1 cellular context compared by ENCODE assay signal in the genomic region with DNA sequence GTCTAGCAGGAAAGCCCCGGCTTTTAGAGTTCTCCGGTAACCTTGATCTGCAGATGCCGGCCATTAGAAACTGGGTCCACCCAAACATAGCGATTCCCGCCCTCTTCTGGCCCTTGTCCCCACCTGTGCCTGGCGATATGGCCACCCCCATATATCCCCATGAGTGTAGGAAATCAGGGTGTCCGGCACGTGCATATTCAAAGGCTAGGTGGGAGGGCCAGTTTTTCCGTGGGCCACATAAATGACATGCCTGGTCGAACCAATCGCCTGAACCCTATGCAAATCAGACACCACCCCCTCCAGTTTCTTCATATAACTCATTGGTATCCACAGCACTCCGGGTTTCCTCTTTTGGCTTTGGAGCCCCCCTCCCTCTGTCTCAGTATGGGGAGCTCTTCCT.
TF ChIP-seq lines count a peak whose summit lies in the region.

No MANE protein-coding gene starts in this region.

TF ChIP-seq in K562, 482 proteins besides CTCF, POLR2A, EP300 and RAD21:
- TF ChIP-seq, protein P1, sequence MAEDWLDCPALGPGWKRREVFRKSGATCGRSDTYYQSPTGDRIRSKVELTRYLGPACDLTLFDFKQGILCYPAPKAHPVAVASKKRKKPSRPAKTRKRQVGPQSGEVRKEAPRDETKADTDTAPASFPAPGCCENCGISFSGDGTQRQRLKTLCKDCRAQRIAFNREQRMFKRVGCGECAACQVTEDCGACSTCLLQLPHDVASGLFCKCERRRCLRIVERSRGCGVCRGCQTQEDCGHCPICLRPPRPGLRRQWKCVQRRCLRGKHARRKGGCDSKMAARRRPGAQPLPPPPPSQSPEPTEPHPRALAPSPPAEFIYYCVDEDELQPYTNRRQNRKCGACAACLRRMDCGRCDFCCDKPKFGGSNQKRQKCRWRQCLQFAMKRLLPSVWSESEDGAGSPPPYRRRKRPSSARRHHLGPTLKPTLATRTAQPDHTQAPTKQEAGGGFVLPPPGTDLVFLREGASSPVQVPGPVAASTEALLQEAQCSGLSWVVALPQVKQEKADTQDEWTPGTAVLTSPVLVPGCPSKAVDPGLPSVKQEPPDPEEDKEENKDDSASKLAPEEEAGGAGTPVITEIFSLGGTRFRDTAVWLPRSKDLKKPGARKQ (CRISPR knock-in tag; IDR thresholded peaks at IDR 0.05) = no peak
- TF ChIP-seq MCM7 (IDR thresholded peaks at IDR 0.05) (no peak), CBFB (CRISPR knock-in tag; IDR thresholded peaks at IDR 0.05) (no peak), STAG1 (CRISPR knock-in tag; IDR thresholded peaks at IDR 0.05; ENCODE audit: borderline replicate concordance) (no peak), PTBP1 (IDR thresholded peaks at IDR 0.05; ENCODE audit: low read depth, low read length) (no peak), ELF4 (CRISPR knock-in tag; IDR thresholded peaks at IDR 0.05) (no peak), SIN3B (IDR thresholded peaks at IDR 0.05; ENCODE audit: low read depth) (no peak), SNRNP70 (optimal IDR thresholded peaks at IDR 0.05; ENCODE audit: low read depth, low read length) (no peak), ZC3H11A (IDR thresholded peaks at IDR 0.05; ENCODE audit: low read depth, low read length) (no peak), ZNF224 (CRISPR knock-in tag; IDR thresholded peaks at IDR 0.05) (no peak), PCBP2 (IDR thresholded peaks at IDR 0.05; ENCODE audit: low read depth, low read length, poor library complexity, severe bottlenecking) (no peak), HNRNPH1 (optimal IDR thresholded peaks at IDR 0.05; ENCODE audit: low read depth, low read length) (no peak), ZBED1 (IDR thresholded peaks at IDR 0.05) (no peak), SPI1 (IDR thresholded peaks at IDR 0.05; ENCODE audit: borderline replicate concordance, low read depth, low read length) (0 out of 2 replicates have a peak, but pooled peaks have one; percentile 11), BHLHE40 (IDR thresholded peaks at IDR 0.05; ENCODE audit: low read length) (peak; percentile 47; the same call in 1 of the 2 replicates), ZNF445 (CRISPR knock-in tag; IDR thresholded peaks at IDR 0.05; ENCODE audit: low read depth) (no peak)
- TF ChIP-seq, protein P2, sequence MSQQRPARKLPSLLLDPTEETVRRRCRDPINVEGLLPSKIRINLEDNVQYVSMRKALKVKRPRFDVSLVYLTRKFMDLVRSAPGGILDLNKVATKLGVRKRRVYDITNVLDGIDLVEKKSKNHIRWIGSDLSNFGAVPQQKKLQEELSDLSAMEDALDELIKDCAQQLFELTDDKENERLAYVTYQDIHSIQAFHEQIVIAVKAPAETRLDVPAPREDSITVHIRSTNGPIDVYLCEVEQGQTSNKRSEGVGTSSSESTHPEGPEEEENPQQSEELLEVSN (IDR thresholded peaks at IDR 0.05; ENCODE audit: borderline replicate concordance in 1 of 2, extremely low read depth in 1 of 2, insufficient read depth in 1 of 2, insufficient read length in 1 of 2, low read depth in 1 of 2, low read length in 1 of 2, poor library complexity in 1 of 2, severe bottlenecking in 1 of 2) = peak in 1 of 2 experiments; percentile 55
- TF ChIP-seq, protein P3, sequence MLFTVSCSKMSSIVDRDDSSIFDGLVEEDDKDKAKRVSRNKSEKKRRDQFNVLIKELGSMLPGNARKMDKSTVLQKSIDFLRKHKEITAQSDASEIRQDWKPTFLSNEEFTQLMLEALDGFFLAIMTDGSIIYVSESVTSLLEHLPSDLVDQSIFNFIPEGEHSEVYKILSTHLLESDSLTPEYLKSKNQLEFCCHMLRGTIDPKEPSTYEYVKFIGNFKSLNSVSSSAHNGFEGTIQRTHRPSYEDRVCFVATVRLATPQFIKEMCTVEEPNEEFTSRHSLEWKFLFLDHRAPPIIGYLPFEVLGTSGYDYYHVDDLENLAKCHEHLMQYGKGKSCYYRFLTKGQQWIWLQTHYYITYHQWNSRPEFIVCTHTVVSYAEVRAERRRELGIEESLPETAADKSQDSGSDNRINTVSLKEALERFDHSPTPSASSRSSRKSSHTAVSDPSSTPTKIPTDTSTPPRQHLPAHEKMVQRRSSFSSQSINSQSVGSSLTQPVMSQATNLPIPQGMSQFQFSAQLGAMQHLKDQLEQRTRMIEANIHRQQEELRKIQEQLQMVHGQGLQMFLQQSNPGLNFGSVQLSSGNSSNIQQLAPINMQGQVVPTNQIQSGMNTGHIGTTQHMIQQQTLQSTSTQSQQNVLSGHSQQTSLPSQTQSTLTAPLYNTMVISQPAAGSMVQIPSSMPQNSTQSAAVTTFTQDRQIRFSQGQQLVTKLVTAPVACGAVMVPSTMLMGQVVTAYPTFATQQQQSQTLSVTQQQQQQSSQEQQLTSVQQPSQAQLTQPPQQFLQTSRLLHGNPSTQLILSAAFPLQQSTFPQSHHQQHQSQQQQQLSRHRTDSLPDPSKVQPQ (CRISPR knock-in tag; IDR thresholded peaks at IDR 0.05; ENCODE audit: borderline replicate concordance) = no peak
- TF ChIP-seq, protein P4, sequence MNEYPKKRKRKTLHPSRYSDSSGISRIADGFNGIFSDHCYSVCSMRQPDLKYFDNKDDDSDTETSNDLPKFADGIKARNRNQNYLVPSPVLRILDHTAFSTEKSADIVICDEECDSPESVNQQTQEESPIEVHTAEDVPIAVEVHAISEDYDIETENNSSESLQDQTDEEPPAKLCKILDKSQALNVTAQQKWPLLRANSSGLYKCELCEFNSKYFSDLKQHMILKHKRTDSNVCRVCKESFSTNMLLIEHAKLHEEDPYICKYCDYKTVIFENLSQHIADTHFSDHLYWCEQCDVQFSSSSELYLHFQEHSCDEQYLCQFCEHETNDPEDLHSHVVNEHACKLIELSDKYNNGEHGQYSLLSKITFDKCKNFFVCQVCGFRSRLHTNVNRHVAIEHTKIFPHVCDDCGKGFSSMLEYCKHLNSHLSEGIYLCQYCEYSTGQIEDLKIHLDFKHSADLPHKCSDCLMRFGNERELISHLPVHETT (CRISPR knock-in tag; conservative IDR thresholded peaks at IDR 0.05 in 1 of 2, IDR thresholded peaks at IDR 0.05 in 1 of 2) = no peak
- TF ChIP-seq, protein P5, sequence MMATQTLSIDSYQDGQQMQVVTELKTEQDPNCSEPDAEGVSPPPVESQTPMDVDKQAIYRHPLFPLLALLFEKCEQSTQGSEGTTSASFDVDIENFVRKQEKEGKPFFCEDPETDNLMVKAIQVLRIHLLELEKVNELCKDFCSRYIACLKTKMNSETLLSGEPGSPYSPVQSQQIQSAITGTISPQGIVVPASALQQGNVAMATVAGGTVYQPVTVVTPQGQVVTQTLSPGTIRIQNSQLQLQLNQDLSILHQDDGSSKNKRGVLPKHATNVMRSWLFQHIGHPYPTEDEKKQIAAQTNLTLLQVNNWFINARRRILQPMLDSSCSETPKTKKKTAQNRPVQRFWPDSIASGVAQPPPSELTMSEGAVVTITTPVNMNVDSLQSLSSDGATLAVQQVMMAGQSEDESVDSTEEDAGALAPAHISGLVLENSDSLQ (IDR thresholded peaks at IDR 0.05) = peak; percentile 73
- TF ChIP-seq, protein P6, sequence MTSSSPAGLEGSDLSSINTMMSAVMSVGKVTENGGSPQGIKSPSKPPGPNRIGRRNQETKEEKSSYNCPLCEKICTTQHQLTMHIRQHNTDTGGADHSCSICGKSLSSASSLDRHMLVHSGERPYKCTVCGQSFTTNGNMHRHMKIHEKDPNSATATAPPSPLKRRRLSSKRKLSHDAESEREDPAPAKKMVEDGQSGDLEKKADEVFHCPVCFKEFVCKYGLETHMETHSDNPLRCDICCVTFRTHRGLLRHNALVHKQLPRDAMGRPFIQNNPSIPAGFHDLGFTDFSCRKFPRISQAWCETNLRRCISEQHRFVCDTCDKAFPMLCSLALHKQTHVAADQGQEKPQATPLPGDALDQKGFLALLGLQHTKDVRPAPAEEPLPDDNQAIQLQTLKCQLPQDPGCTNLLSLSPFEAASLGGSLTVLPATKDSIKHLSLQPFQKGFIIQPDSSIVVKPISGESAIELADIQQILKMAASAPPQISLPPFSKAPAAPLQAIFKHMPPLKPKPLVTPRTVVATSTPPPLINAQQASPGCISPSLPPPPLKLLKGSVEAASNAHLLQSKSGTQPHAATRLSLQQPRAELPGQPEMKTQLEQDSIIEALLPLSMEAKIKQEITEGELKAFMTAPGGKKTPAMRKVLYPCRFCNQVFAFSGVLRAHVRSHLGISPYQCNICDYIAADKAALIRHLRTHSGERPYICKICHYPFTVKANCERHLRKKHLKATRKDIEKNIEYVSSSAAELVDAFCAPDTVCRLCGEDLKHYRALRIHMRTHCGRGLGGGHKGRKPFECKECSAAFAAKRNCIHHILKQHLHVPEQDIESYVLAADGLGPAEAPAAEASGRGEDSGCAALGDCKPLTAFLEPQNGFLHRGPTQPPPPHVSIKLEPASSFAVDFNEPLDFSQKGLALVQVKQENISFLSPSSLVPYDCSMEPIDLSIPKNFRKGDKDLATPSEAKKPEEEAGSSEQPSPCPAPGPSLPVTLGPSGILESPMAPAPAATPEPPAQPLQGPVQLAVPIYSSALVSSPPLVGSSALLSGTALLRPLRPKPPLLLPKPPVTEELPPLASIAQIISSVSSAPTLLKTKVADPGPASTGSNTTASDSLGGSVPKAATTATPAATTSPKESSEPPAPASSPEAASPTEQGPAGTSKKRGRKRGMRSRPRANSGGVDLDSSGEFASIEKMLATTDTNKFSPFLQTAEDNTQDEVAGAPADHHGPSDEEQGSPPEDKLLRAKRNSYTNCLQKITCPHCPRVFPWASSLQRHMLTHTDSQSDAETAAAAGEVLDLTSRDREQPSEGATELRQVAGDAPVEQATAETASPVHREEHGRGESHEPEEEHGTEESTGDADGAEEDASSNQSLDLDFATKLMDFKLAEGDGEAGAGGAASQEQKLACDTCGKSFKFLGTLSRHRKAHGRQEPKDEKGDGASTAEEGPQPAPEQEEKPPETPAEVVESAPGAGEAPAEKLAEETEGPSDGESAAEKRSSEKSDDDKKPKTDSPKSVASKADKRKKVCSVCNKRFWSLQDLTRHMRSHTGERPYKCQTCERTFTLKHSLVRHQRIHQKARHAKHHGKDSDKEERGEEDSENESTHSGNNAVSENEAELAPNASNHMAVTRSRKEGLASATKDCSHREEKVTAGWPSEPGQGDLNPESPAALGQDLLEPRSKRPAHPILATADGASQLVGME (CRISPR knock-in tag; IDR thresholded peaks at IDR 0.05) = no peak
- TF ChIP-seq, protein P7, sequence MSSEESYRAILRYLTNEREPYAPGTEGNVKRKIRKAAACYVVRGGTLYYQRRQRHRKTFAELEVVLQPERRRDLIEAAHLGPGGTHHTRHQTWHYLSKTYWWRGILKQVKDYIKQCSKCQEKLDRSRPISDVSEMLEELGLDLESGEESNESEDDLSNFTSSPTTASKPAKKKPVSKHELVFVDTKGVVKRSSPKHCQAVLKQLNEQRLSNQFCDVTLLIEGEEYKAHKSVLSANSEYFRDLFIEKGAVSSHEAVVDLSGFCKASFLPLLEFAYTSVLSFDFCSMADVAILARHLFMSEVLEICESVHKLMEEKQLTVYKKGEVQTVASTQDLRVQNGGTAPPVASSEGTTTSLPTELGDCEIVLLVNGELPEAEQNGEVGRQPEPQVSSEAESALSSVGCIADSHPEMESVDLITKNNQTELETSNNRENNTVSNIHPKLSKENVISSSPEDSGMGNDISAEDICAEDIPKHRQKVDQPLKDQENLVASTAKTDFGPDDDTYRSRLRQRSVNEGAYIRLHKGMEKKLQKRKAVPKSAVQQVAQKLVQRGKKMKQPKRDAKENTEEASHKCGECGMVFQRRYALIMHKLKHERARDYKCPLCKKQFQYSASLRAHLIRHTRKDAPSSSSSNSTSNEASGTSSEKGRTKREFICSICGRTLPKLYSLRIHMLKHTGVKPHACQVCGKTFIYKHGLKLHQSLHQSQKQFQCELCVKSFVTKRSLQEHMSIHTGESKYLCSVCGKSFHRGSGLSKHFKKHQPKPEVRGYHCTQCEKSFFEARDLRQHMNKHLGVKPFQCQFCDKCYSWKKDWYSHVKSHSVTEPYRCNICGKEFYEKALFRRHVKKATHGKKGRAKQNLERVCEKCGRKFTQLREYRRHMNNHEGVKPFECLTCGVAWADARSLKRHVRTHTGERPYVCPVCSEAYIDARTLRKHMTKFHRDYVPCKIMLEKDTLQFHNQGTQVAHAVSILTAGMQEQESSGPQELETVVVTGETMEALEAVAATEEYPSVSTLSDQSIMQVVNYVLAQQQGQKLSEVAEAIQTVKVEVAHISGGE (CRISPR knock-in tag; IDR thresholded peaks at IDR 0.05) = 0 out of 6 replicates have a peak, but pooled peaks of 1 of the 3 experiments have one; percentile 8
